26 cellular contexts compared by ENCODE assay signal in genomic region chr3:30083315-30083714, GRCh38.
"Had no signal": no experiment of that assay in that cellular context is flagged by ENCODE, and none has a peak within 500 bp of the region (broad histone marks: within the 10 kb centered on the region; RNA-seq: fewer than 3 reads in every experiment).

No MANE protein-coding gene starts in this region.

- H3K4me3 ChIP-seq: left lung, lung, right lobe of liver, upper lobe of right lung had no signal

- H3K4me1 Mint-ChIP-seq: activated CD4-positive, alpha-beta memory T cell treated with anti-CD3 and anti-CD28 coated beads, Interleukin-2, amount 10 ng/mL, durations not matched to agents 7 days and 5 days; stimulated activated effector memory CD8-positive, alpha-beta T cell treated with anti-CD3 and anti-CD28 coated beads, Interleukin-12 subunit alpha, Interleukin-12 subunit beta, amount 100 ng/mL, for 72 hours had no signal

- H3K36me3 ChIP-seq: brain microvascular endothelial cell, left lung, right lobe of liver, upper lobe of right lung had no signal

- H3K36me3 Mint-ChIP-seq: naive thymus-derived CD4-positive, alpha-beta T cell; stimulated activated effector memory CD8-positive, alpha-beta T cell treated with anti-CD3 and anti-CD28 coated beads, Interleukin-12 subunit alpha, Interleukin-12 subunit beta, amount 100 ng/mL, for 72 hours had no signal

- H3K27ac ChIP-seq: brain microvascular endothelial cell, left lung, right lobe of liver, upper lobe of right lung had no signal

- H3K9me3 Mint-ChIP-seq: activated CD4-positive, alpha-beta memory T cell treated with anti-CD3 and anti-CD28 coated beads, Interleukin-2, amount 10 ng/mL, durations not matched to agents 7 days and 5 days; activated CD4-positive, alpha-beta T cell treated with anti-CD3 and anti-CD28 coated beads, Interleukin-2, amount 10 ng/mL, durations not matched to agents 7 days and 5 days; activated T-cell treated with anti-CD3 and anti-CD28 coated beads, Interleukin-2, amount 50 U/mL, for 24 hours; effector memory CD8-positive, alpha-beta T cell; naive thymus-derived CD4-positive, alpha-beta T cell; stimulated activated effector memory CD8-positive, alpha-beta T cell treated with anti-CD3 and anti-CD28 coated beads, Interleukin-12 subunit alpha, Interleukin-12 subunit beta, amount 100 ng/mL, for 72 hours; stimulated activated naive CD8-positive, alpha-beta T cell treated with anti-CD3 and anti-CD28 coated beads, Interleukin-15, amount 100 ng/mL, for 72 hours had no signal

- ATAC-seq: effector memory CD8-positive, alpha-beta T cell; left lung; right lobe of liver; stimulated activated effector memory CD8-positive, alpha-beta T cell treated with anti-CD3 and anti-CD28 coated beads, Interleukin-12 subunit alpha, Interleukin-12 subunit beta, amount 100 ng/mL, for 72 hours; stimulated activated naive CD8-positive, alpha-beta T cell treated with anti-CD3 and anti-CD28 coated beads, Interleukin-15, amount 100 ng/mL, for 72 hours; upper lobe of right lung had no signal

- H3K27me3 ChIP-seq: brain microvascular endothelial cell, left lung, right lobe of liver, upper lobe of right lung had no signal

- H3K4me1 ChIP-seq: left lung, upper lobe of right lung had no signal

- H3K9me3 ChIP-seq: left lung, right lobe of liver, upper lobe of right lung had no signal

- H3K4me3 Mint-ChIP-seq: activated CD4-positive, alpha-beta memory T cell treated with anti-CD3 and anti-CD28 coated beads, Interleukin-2, amount 10 ng/mL, durations not matched to agents 7 days and 5 days; activated CD4-positive, alpha-beta T cell treated with anti-CD3 and anti-CD28 coated beads, Interleukin-2, amount 10 ng/mL, durations not matched to agents 7 days and 5 days; activated T-cell treated with anti-CD3 and anti-CD28 coated beads, Interleukin-2, amount 50 U/mL, for 24 hours; effector memory CD8-positive, alpha-beta T cell; naive thymus-derived CD4-positive, alpha-beta T cell; stimulated activated effector memory CD8-positive, alpha-beta T cell treated with anti-CD3 and anti-CD28 coated beads, Interleukin-12 subunit alpha, Interleukin-12 subunit beta, amount 100 ng/mL, for 72 hours; stimulated activated naive CD8-positive, alpha-beta T cell treated with anti-CD3 and anti-CD28 coated beads, Interleukin-15, amount 100 ng/mL, for 72 hours had no signal

- DNase-seq: activated CD4-positive, alpha-beta memory T cell treated with anti-CD3 and anti-CD28 coated beads, Interleukin-2, amount 10 ng/mL, durations not matched to agents 7 days and 5 days; activated CD4-positive, alpha-beta T cell treated with anti-CD3 and anti-CD28 coated beads, Interleukin-2, amount 10 ng/mL, durations not matched to agents 7 days and 5 days; activated CD4-positive, CD25-positive, alpha-beta regulatory T cell treated with anti-CD3 and anti-CD28 coated beads, Interleukin-2, amount 50 U/mL, for 72 hours; activated CD8-positive, alpha-beta memory T cell treated with anti-CD3 and anti-CD28 coated beads, Interleukin-2, amount 50 U/mL, for 48 hours; activated gamma-delta T cell; activated naive CD4-positive, alpha-beta T cell treated with anti-CD3 and anti-CD28 coated beads, Interleukin-2, amount 50 U/mL, for 16 hours; activated T-cell treated with anti-CD3 and anti-CD28 coated beads, Interleukin-2, amount 50 U/mL, for 24 hours; amniotic stem cell; brain microvascular endothelial cell; caudate nucleus; cortex of kidney; effector memory CD8-positive, alpha-beta T cell; head of caudate nucleus; hypothalamus; left lung; naive thymus-derived CD4-positive, alpha-beta T cell; posterior cingulate gyrus; right lobe of liver; stimulated activated CD4-positive, alpha-beta T cell treated with anti-CD3 and anti-CD28 coated beads, Interleukin-12 subunit alpha, Interleukin-12 subunit beta, amount 100 ng/mL, for 4 hours; stimulated activated CD4-positive, alpha-beta T cell treated with anti-CD3 and anti-CD28 coated beads, Interleukin-4, amount 100 ng/mL, for 24 hours; stimulated activated naive CD8-positive, alpha-beta T cell treated with anti-CD3 and anti-CD28 coated beads, Interleukin-15, amount 100 ng/mL, for 72 hours; substantia nigra; T-helper 2 cell; upper lobe of right lung had no signal

- H3K27ac Mint-ChIP-seq: activated CD4-positive, alpha-beta memory T cell treated with anti-CD3 and anti-CD28 coated beads, Interleukin-2, amount 10 ng/mL, durations not matched to agents 7 days and 5 days; activated CD4-positive, alpha-beta T cell treated with anti-CD3 and anti-CD28 coated beads, Interleukin-2, amount 10 ng/mL, durations not matched to agents 7 days and 5 days; activated T-cell treated with anti-CD3 and anti-CD28 coated beads, Interleukin-2, amount 50 U/mL, for 24 hours; effector memory CD8-positive, alpha-beta T cell; naive thymus-derived CD4-positive, alpha-beta T cell; stimulated activated effector memory CD8-positive, alpha-beta T cell treated with anti-CD3 and anti-CD28 coated beads, Interleukin-12 subunit alpha, Interleukin-12 subunit beta, amount 100 ng/mL, for 72 hours had no signal
